ENCODE assay signal across 19 cellular contexts in genomic region chr10:126924180-126924914, GRCh38. TPM values are rescaled to one million over a fixed set of nuclear protein-coding genes. Genes with fewer than 3 reads are reported as not detected.
A peak's percentile ranks its signal among the peaks of the same experiment; 100 is the strongest.
DNase-seq lines count a peak whose midpoint lies in the region; ATAC-seq, FAIRE-seq and TF ChIP-seq lines count a peak whose summit lies in the region.
"Had no signal": no experiment of that assay in that cellular context is flagged by ENCODE, and none has a peak within 500 bp of the region (broad histone marks: within the 10 kb centered on the region; RNA-seq: fewer than 3 reads in every experiment).

No MANE protein-coding gene starts in this region.

- no peak for FAIRE-seq in pancreas (lab: Jason Lieb, UNC)

- TF ChIP-seq CTCF in RWPE1 (conservative IDR thresholded peaks at IDR 0.05; ENCODE audit: low read depth) (no peak), left lung (IDR thresholded peaks at IDR 0.05) (no peak), pancreas (IDR thresholded peaks at IDR 0.05) (no peak)

- H3K27ac ChIP-seq in ACC112 (ENCODE audit: low read depth, low read length) (0 out of 2 replicates have a peak overlapping the region, but pooled peaks have one; percentile 18), GM23248 (peak overlapping the region; percentile 55), RWPE1 (peak overlapping the region; percentile 70), left lung (no peak overlapping the region), pancreas (no peak overlapping the region)

- H3K4me1 ChIP-seq in ACC112 (ENCODE audit: control insufficient read depth, insufficient read depth, low read length, unreplicated experiment), result peaks cover 19% of the 10 kb centered on the region
- peaks cover 25% of the 10 kb centered on the region for H3K4me1 ChIP-seq in GM23248 (ENCODE audit: insufficient read depth)
- H3K4me1 ChIP-seq in left lung, result peaks cover 0 to 6% of the 10 kb centered on the region in 2 donors
- no peaks in the 10 kb centered on the region for H3K4me1 ChIP-seq in pancreas

- H3K36me3 ChIP-seq in ACC112 (ENCODE audit: insufficient read depth, low read length) (no peaks in the 10 kb centered on the region), GM23248 (ENCODE audit: low read depth) (no peaks in the 10 kb centered on the region), left lung (peaks cover 0 to 10% of the 10 kb centered on the region in 2 donors), pancreas (no peaks in the 10 kb centered on the region)

- peak overlapping the region; percentile 24; the same call in 1 of the 2 replicates for H3K9ac ChIP-seq in GM23248

- H3K9me2 ChIP-seq in GM23248 (ENCODE audit: insufficient read depth), result no peaks in the 10 kb centered on the region

- intact Hi-C loops in left lung (cut with DNase I), result no loop called here
- intact Hi-C loops in pancreas (cut with DNase I), result no loop called here

- H3K79me2 ChIP-seq in ACC112 (ENCODE audit: control insufficient read depth, insufficient read depth, low read length, unreplicated experiment) (peaks cover 38% of the 10 kb centered on the region), GM23248 (ENCODE audit: insufficient read depth) (peaks cover 85% of the 10 kb centered on the region)

- peak; percentile 58 for ATAC-seq in left lung
- ATAC-seq in pancreas, result no peak
- no peak for ATAC-seq in GM19351 (IDR thresholded peaks at IDR 0.05; ENCODE audit: unreplicated experiment)
- ATAC-seq: GM23338 had no signal

- H3K27me3 ChIP-seq in ACC112 (ENCODE audit: insufficient read depth, low read length) (no peaks in the 10 kb centered on the region), GM23248 (replicated peaks; ENCODE audit: insufficient read depth) (no peaks in the 10 kb centered on the region), left lung (no peaks in the 10 kb centered on the region), pancreas (no peaks in the 10 kb centered on the region)
- H3K27me3 ChIP-seq: MG63 had no signal

- H3K4me3 ChIP-seq in ACC112 (ENCODE audit: low read depth, low read length) (no peak overlapping the region), GM23248 (no peak overlapping the region), left lung (no peak overlapping the region), pancreas (no peak overlapping the region)
- H3K4me3 ChIP-seq: GM23338, MG63 had no signal

- POLR2A ChIA-PET in RWPE1 (lab: Yijun Ruan, JAX; ENCODE audit: low non-redundant PET), result no interaction called here

- in situ Hi-C loops in GM23248 (cut with MboI), result no loop called here

- WGBS in GM23248 (ENCODE audit: low coverage in 1 of 2, low lambda C conversion rate in 2 of 2, missing lambda C conversion rate in 2 of 2), 2 experiments, result 42 to 43% methylated on average over 6 of the region's 6 CpGs
- WGBS in pancreas, 2 donors, result 58 to 67% methylated on average over 6 of the region's 6 CpGs

- H3K9me3 ChIP-seq in GM23248 (ENCODE audit: low read depth), result no peaks in the 10 kb centered on the region
- peaks cover 0 to 2% of the 10 kb centered on the region in 2 donors for H3K9me3 ChIP-seq in left lung
- H3K9me3 ChIP-seq in pancreas, result no peaks in the 10 kb centered on the region
- H3K9me3 ChIP-seq: Caco-2, MG63 had no signal

- peak overlapping the region; percentile 21 for H3K4me2 ChIP-seq in GM23248 (ENCODE audit: unreplicated experiment)
- H3K4me2 ChIP-seq: GM23338 had no signal

- DNase-seq in GM23248 (no peak), RWPE1 (ENCODE audit: low spot score) (peak; percentile 16), left lung (no peak), pancreas (no peak), NCI-H187 (lab: John Stamatoyannopoulos, UW) (no peak), HT-29 (ENCODE audit: low spot score) (no peak)
- DNase-seq: ACHN; Caco-2; CD4-positive, CD25-positive, alpha-beta regulatory T cell; DMS153; MG63; NCI-H1092; NCI-H146; NCI-H2081 treated with DMSO at 0.1 percent for 48 hours; NK-92 treated with Interleukin-12 subunit alpha and Interleukin-12 subunit beta, amount 100 ng/mL, for 24 hours had no signal

- peaks cover 30% of the 10 kb centered on the region for H3F3A ChIP-seq in GM23248 (ENCODE audit: insufficient read depth)

- CTCF ChIA-PET in RWPE1 (lab: Yijun Ruan, JAX), result no interaction called here

- H4K20me1 ChIP-seq in GM23248 (ENCODE audit: insufficient read depth), result peaks cover 13% of the 10 kb centered on the region; the same call in 1 of the 2 replicates

- no peak overlapping the region for H2AFZ ChIP-seq in ACC112 (ENCODE audit: low read length, unreplicated experiment)
- no peak overlapping the region for H2AFZ ChIP-seq in GM23248
- H2AFZ ChIP-seq: GM23338 had no signal

RNA-seq across cellular contexts. Expression of gene DOCK1, which starts 19.1 kb away (rescaled TPM):
- 39.1 and 45.6 TPM in 2 replicates for total RNA-seq in GM23248 (2014; rRNA removed; shearing (Covaris generic))
- polyA plus RNA-seq in GM23248 (2016; fragmentation: Nextera tagmentation; extraction: Ambion mirVana), result 21.2 and 22.8 TPM in 2 replicates
- 10 to 100 TPM; 46.4 to 47.4 TPM for total RNA-seq in left lung
- 10 to 100 TPM; 23.0 to 38.6 (median 24.5) TPM for total RNA-seq in pancreas
- polyA plus RNA-seq in pancreas, result 10 to 100 TPM; 12.1 to 14.0 TPM
- total RNA-seq in HT-29 (2014; rRNA removed; shearing (Covaris generic)), result 28.4 and 32.6 TPM in 2 replicates
- total RNA-seq: OCI-LY7 had no signal
- polyA plus RNA-seq: CD4-positive, CD25-positive, alpha-beta regulatory T cell had no signal

Comparison
In these comparisons a context has a peak if more than half of its experiments do, and no peak if none do; other contexts are left out.
1. H3K27ac ChIP-seq: peak in ACC112 (single experiment), GM23248 (single experiment) and RWPE1 (single experiment); none in left lung (0 of 2) and pancreas (0 of 4).